8 cellular contexts compared by ENCODE assay signal in genomic region chr1:212415107-212415841, GRCh38. TPM values are rescaled to one million over a fixed set of nuclear protein-coding genes. Genes with fewer than 3 reads are reported as not detected.
A peak's percentile ranks its signal among the peaks of the same experiment; 100 is the strongest.
DNase-seq lines count a peak whose midpoint lies in the region; ATAC-seq and TF ChIP-seq lines count a peak whose summit lies in the region.

No MANE protein-coding gene starts in this region.

- H3K36me3 ChIP-seq in OCI-LY1 (ENCODE audit: insufficient read depth, low read length) (peaks cover 8% of the 10 kb centered on the region), duodenal mucosa (ENCODE audit: control insufficient read depth in 1 of 2, insufficient read depth in 2 of 2, low read length in 2 of 2) (peaks cover 0 to 5% of the 10 kb centered on the region in 2 donors), neural progenitor cell (no peaks in the 10 kb centered on the region)

- H3K9me2 ChIP-seq in OCI-LY1 (ENCODE audit: low read depth, low read length), result no peaks in the 10 kb centered on the region

- H3K27me3 ChIP-seq in OCI-LY1 (ENCODE audit: insufficient read depth, low read length) (no peaks in the 10 kb centered on the region), duodenal mucosa (ENCODE audit: control insufficient read depth in 1 of 2, insufficient read depth in 2 of 2, low read length in 2 of 2) (no peaks in the 10 kb centered on the region), neural progenitor cell (peaks cover 16% of the 10 kb centered on the region)

- H3K9me3 Mint-ChIP-seq in neural progenitor cell, result no peaks in the 10 kb centered on the region

- H3F3A ChIP-seq in OCI-LY1 (ENCODE audit: insufficient read depth, low read length) (no peaks in the 10 kb centered on the region), neural progenitor cell (ENCODE audit: low read depth) (peaks cover 6% of the 10 kb centered on the region)

- H3K9me3 ChIP-seq in OCI-LY1 (ENCODE audit: low read length), result no peaks in the 10 kb centered on the region
- no peaks in the 10 kb centered on the region for H3K9me3 ChIP-seq in duodenal mucosa (ENCODE audit: control insufficient read depth in 1 of 2, low read length in 2 of 2)
- no peaks in the 10 kb centered on the region for H3K9me3 ChIP-seq in neural progenitor cell (ENCODE audit: low read depth)

- H3K4me1 Mint-ChIP-seq in neural progenitor cell, result peaks cover 21% of the 10 kb centered on the region

- H3K4me3 ChIP-seq in GM12865 (ENCODE audit: low read depth, low read length) (peak overlapping the region; percentile 53), OCI-LY1 (ENCODE audit: low read depth, low read length, poor library complexity, severe bottlenecking) (peak overlapping the region; percentile 79), duodenal mucosa (ENCODE audit: low read depth in 1 of 2, low read length in 2 of 2) (peak overlapping the region; percentile 84 to 96), neural progenitor cell (peak overlapping the region; percentile 85)

- peak overlapping the region; percentile 95 for H3K27ac Mint-ChIP-seq in neural progenitor cell

- H3K9ac ChIP-seq in OCI-LY1 (ENCODE audit: low read length), result peak overlapping the region; percentile 44
- peak overlapping the region; percentile 39 to 69 for H3K9ac ChIP-seq in duodenal mucosa (ENCODE audit: low read depth in 1 of 2, low read length in 2 of 2)
- no peak overlapping the region for H3K9ac ChIP-seq in neural progenitor cell

- H3K27me3 Mint-ChIP-seq in neural progenitor cell (ENCODE audit: insufficient read depth, low read depth), result peaks cover 11% of the 10 kb centered on the region

- no peak for TF ChIP-seq CTCF in GM12865 (IDR thresholded peaks at IDR 0.05; ENCODE audit: insufficient read depth, low read depth, low read length, missing control alignments)
- no peak for TF ChIP-seq CTCF in OCI-LY1 (IDR thresholded peaks at IDR 0.05; ENCODE audit: low read length)
- TF ChIP-seq CTCF in neural progenitor cell (IDR thresholded peaks at IDR 0.05), result peak; percentile 1

- peak overlapping the region; percentile 92 for H3K4me3 Mint-ChIP-seq in neural progenitor cell

- peak; percentile 38 for DNase-seq in GM12865 (ENCODE audit: low read depth)
- DNase-seq in neural progenitor cell (ENCODE audit: low spot score), result no peak
- DNase-seq in activated gamma-delta T cell treated with Interleukin-2 at 50 U/mL for 16 hours, result no peak

- H3K4me1 ChIP-seq in OCI-LY1 (ENCODE audit: insufficient read depth, low read length, severe bottlenecking), result peaks cover 32% of the 10 kb centered on the region
- peaks cover 13% of the 10 kb centered on the region in 2 donors for H3K4me1 ChIP-seq in duodenal mucosa (ENCODE audit: control insufficient read depth in 1 of 2, insufficient read depth in 2 of 2, low read length in 2 of 2)
- peaks cover 12% of the 10 kb centered on the region for H3K4me1 ChIP-seq in neural progenitor cell

- peaks cover 15% of the 10 kb centered on the region for H3K36me3 Mint-ChIP-seq in neural progenitor cell

- ATAC-seq in HG03097 (IDR thresholded peaks at IDR 0.05; ENCODE audit: low FRiP score, unreplicated experiment) (no peak), HG03469 (IDR thresholded peaks at IDR 0.05; ENCODE audit: unreplicated experiment) (no peak), HG02798 (IDR thresholded peaks at IDR 0.05; ENCODE audit: poor library complexity, unreplicated experiment) (no peak)

- no peaks in the 10 kb centered on the region for H3K79me2 ChIP-seq in OCI-LY1 (ENCODE audit: insufficient read depth, low read length)
- peaks cover 20% of the 10 kb centered on the region for H3K79me2 ChIP-seq in neural progenitor cell (ENCODE audit: low read depth)

- H2AFZ ChIP-seq in OCI-LY1 (ENCODE audit: low read length) (peak overlapping the region; percentile 30), neural progenitor cell (replicated peaks) (peak overlapping the region; percentile 98)

- peak overlapping the region; percentile 40 for H3K27ac ChIP-seq in OCI-LY1 (ENCODE audit: low read depth, low read length, poor library complexity, severe bottlenecking)
- no peak overlapping the region for H3K27ac ChIP-seq in duodenal mucosa (ENCODE audit: low read depth, low read length)
- H3K27ac ChIP-seq in neural progenitor cell, result no peak overlapping the region

- H4K20me1 ChIP-seq in OCI-LY1 (ENCODE audit: insufficient read depth, low read length) (no peaks in the 10 kb centered on the region), neural progenitor cell (ENCODE audit: low read depth) (peaks cover 27% of the 10 kb centered on the region)

- H3K4me2 ChIP-seq in OCI-LY1 (ENCODE audit: low read length) (peak overlapping the region; percentile 93), neural progenitor cell (peak overlapping the region; percentile 87)

RNA-seq across cellular contexts. Expression of gene PACC1, which starts 0.6 kb away (rescaled TPM):
- total RNA-seq in neural progenitor cell (ENCODE audit: low replicate concordance), result 16.5 and 21.1 TPM in 2 replicates

RNA-seq across cellular contexts. Expression of gene NENF, which starts 17.4 kb away (rescaled TPM):
- total RNA-seq in neural progenitor cell (ENCODE audit: low replicate concordance), result 6.8 and 8.2 TPM in 2 replicates
